20 cellular contexts compared by ENCODE assay signal in the genomic region with DNA sequence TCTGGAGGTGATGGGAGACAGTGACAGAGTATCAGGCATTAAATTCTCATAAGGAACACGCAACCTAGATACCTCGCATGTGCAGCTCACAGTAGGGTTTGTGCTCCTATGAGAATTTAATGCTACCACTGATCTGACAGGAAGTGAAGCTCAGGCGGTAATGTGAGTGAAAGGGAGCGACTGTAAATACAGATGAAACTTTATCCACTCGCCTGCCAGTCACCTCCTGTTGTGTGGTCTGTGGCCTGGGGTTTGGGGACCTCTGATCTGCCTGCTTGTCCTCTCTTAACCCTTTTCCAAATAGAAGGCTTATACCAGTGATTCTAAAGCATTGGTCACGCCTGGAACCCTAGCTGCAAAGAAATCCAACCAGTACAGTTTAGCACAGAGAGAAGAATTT. TPM values are rescaled to one million over a fixed set of nuclear protein-coding genes. Genes with fewer than 3 reads are reported as not detected.
A peak's percentile ranks its signal among the peaks of the same experiment; 100 is the strongest.
DNase-seq lines count a peak whose midpoint lies in the region; ATAC-seq and TF ChIP-seq lines count a peak whose summit lies in the region.
"Had no signal": no experiment of that assay in that cellular context is flagged by ENCODE, and none has a peak within 500 bp of the region (broad histone marks: within the 10 kb centered on the region; RNA-seq: fewer than 3 reads in every experiment).

No MANE protein-coding gene starts in this region.

- no peaks in the 10 kb centered on the region for H3K9me2 ChIP-seq in Loucy (replicated peaks; ENCODE audit: low read depth, low read length)

- TF ChIP-seq CTCF in Loucy (conservative IDR thresholded peaks at IDR 0.05; ENCODE audit: low read length) (no peak), progenitor cell of endocrine pancreas (IDR thresholded peaks at IDR 0.05; ENCODE audit: unreplicated experiment) (no peak)

- no peaks in the 10 kb centered on the region for H3K79me2 ChIP-seq in Loucy (ENCODE audit: insufficient read depth, low read length)
- H3K79me2 ChIP-seq: hepatocyte had no signal

- no peak for DNase-seq in activated CD4-positive, alpha-beta memory T cell treated with anti-CD3 and anti-CD28 coated beads, Interleukin-2, amount 10 ng/mL, durations not matched to agents 7 days and 5 days
- DNase-seq in activated CD4-positive, alpha-beta memory T cell treated with anti-CD3 and anti-CD28 coated beads for 36 hours, result no peak
- peak; percentile 52 for DNase-seq in activated naive CD8-positive, alpha-beta T cell treated with anti-CD3 and anti-CD28 coated beads, Interleukin-2, amount 10 ng/mL, durations not matched to agents 7 days and 5 days
- DNase-seq in progenitor cell of endocrine pancreas (ENCODE audit: low spot score, unreplicated experiment) (no peak), NCI-H1930 (lab: John Stamatoyannopoulos, UW) (no peak), DMS53 (lab: John Stamatoyannopoulos, UW) (no peak)
- DNase-seq: activated CD8-positive, alpha-beta memory T cell treated with anti-CD3 and anti-CD28 coated beads for 24 hours; HCEC 1CT; midbrain; NCI-H1105 treated with DMSO at 0.1 percent for 48 hours; NCI-H2171 treated with DMSO at 0.1 percent for 48 hours; pancreas; T1000; trophoblast cell had no signal

- no peaks in the 10 kb centered on the region for H3K9me3 ChIP-seq in Loucy (ENCODE audit: insufficient read depth, low read depth, low read length)
- H3K9me3 ChIP-seq: pancreas had no signal

- H3K4me3 Mint-ChIP-seq in activated CD4-positive, alpha-beta memory T cell treated with anti-CD3 and anti-CD28 coated beads, Interleukin-2, amount 10 ng/mL, durations not matched to agents 7 days and 5 days, result no peak overlapping the region
- no peak overlapping the region for H3K4me3 Mint-ChIP-seq in activated CD4-positive, alpha-beta memory T cell treated with anti-CD3 and anti-CD28 coated beads for 36 hours
- peak overlapping the region; percentile 73 for H3K4me3 Mint-ChIP-seq in activated naive CD8-positive, alpha-beta T cell treated with anti-CD3 and anti-CD28 coated beads, Interleukin-2, amount 10 ng/mL, durations not matched to agents 7 days and 5 days
- no peak overlapping the region for H3K4me3 Mint-ChIP-seq in progenitor cell of endocrine pancreas (ENCODE audit: low read depth)
- H3K4me3 Mint-ChIP-seq: activated naive CD4-positive, alpha-beta T cell treated with anti-CD3 and anti-CD28 coated beads, Interleukin-2, amount 50 U/mL, for 24 hours had no signal

- peak overlapping the region; percentile 25 for H3K27ac Mint-ChIP-seq in activated CD4-positive, alpha-beta memory T cell treated with anti-CD3 and anti-CD28 coated beads, Interleukin-2, amount 10 ng/mL, durations not matched to agents 7 days and 5 days
- H3K27ac Mint-ChIP-seq in activated CD4-positive, alpha-beta memory T cell treated with anti-CD3 and anti-CD28 coated beads for 36 hours, result no peak overlapping the region
- peak overlapping the region; percentile 90 for H3K27ac Mint-ChIP-seq in activated naive CD8-positive, alpha-beta T cell treated with anti-CD3 and anti-CD28 coated beads, Interleukin-2, amount 10 ng/mL, durations not matched to agents 7 days and 5 days
- H3K27ac Mint-ChIP-seq in progenitor cell of endocrine pancreas, result peak overlapping the region; percentile 78
- H3K27ac Mint-ChIP-seq: activated naive CD4-positive, alpha-beta T cell treated with anti-CD3 and anti-CD28 coated beads, Interleukin-2, amount 50 U/mL, for 24 hours had no signal

- peaks cover 11% of the 10 kb centered on the region for H3K4me1 Mint-ChIP-seq in activated CD4-positive, alpha-beta memory T cell treated with anti-CD3 and anti-CD28 coated beads, Interleukin-2, amount 10 ng/mL, durations not matched to agents 7 days and 5 days
- H3K4me1 Mint-ChIP-seq in activated CD4-positive, alpha-beta memory T cell treated with anti-CD3 and anti-CD28 coated beads for 36 hours (ENCODE audit: low read depth), result no peaks in the 10 kb centered on the region
- H3K4me1 Mint-ChIP-seq in activated naive CD8-positive, alpha-beta T cell treated with anti-CD3 and anti-CD28 coated beads, Interleukin-2, amount 10 ng/mL, durations not matched to agents 7 days and 5 days, result peaks cover 12% of the 10 kb centered on the region
- H3K4me1 Mint-ChIP-seq in progenitor cell of endocrine pancreas (ENCODE audit: low read depth), result no peaks in the 10 kb centered on the region

- H4K20me1 ChIP-seq in Loucy (ENCODE audit: insufficient read depth, low read length, poor library complexity, severe bottlenecking), result no peaks in the 10 kb centered on the region

- no peak overlapping the region for H3K9ac ChIP-seq in Loucy (ENCODE audit: low read depth, low read length, poor library complexity, severe bottlenecking)

- H3K27me3 ChIP-seq in Loucy (ENCODE audit: insufficient read depth, low read length, poor library complexity, severe bottlenecking), result no peaks in the 10 kb centered on the region
- H3K27me3 ChIP-seq: cardiac muscle cell, hepatocyte, pancreas had no signal

- peak overlapping the region; percentile 40 for H3K4me3 ChIP-seq in Loucy (ENCODE audit: low read length, poor library complexity, severe bottlenecking)
- H3K4me3 ChIP-seq: cardiac muscle cell, hepatocyte, pancreas had no signal

- H3K36me3 ChIP-seq in Loucy (ENCODE audit: insufficient read depth, low read length), result peaks cover 40% of the 10 kb centered on the region

- H3K27me3 Mint-ChIP-seq in activated CD4-positive, alpha-beta memory T cell treated with anti-CD3 and anti-CD28 coated beads, Interleukin-2, amount 10 ng/mL, durations not matched to agents 7 days and 5 days, result no peaks in the 10 kb centered on the region
- no peaks in the 10 kb centered on the region for H3K27me3 Mint-ChIP-seq in activated CD4-positive, alpha-beta memory T cell treated with anti-CD3 and anti-CD28 coated beads for 36 hours
- H3K27me3 Mint-ChIP-seq in activated naive CD8-positive, alpha-beta T cell treated with anti-CD3 and anti-CD28 coated beads, Interleukin-2, amount 10 ng/mL, durations not matched to agents 7 days and 5 days, result no peaks in the 10 kb centered on the region
- no peaks in the 10 kb centered on the region for H3K27me3 Mint-ChIP-seq in progenitor cell of endocrine pancreas
- H3K27me3 Mint-ChIP-seq: activated naive CD4-positive, alpha-beta T cell treated with anti-CD3 and anti-CD28 coated beads, Interleukin-2, amount 50 U/mL, for 24 hours had no signal

- ATAC-seq in activated naive CD8-positive, alpha-beta T cell treated with anti-CD3 and anti-CD28 coated beads, Interleukin-2, amount 10 ng/mL, durations not matched to agents 7 days and 5 days (ENCODE audit: low read depth), result peak; percentile 93
- no peak for ATAC-seq in HG03521 (IDR thresholded peaks at IDR 0.05; ENCODE audit: unreplicated experiment)
- ATAC-seq: pancreas, Right ventricle myocardium inferior had no signal

- peaks cover 27% of the 10 kb centered on the region for H3K4me1 ChIP-seq in Loucy (ENCODE audit: insufficient read depth, low read length, poor library complexity, severe bottlenecking)
- H3K4me1 ChIP-seq: pancreas had no signal

- CTCF ChIA-PET in activated CD4-positive, alpha-beta memory T cell treated with anti-CD3 and anti-CD28 coated beads, Interleukin-2, amount 10 ng/mL, durations not matched to agents 7 days and 5 days (lab: Charles Lee), result interaction anchor here (0.8 kb wide), 1 partner anchor 49 kb away, joined by 3 read pairs; no protein-coding TSS in a partner anchor
- CTCF ChIA-PET in activated CD4-positive, alpha-beta memory T cell treated with anti-CD3 and anti-CD28 coated beads for 36 hours (lab: Charles Lee), result no interaction called here

- POLR2A ChIA-PET in activated CD4-positive, alpha-beta memory T cell treated with anti-CD3 and anti-CD28 coated beads, Interleukin-2, amount 10 ng/mL, durations not matched to agents 7 days and 5 days (lab: Charles Lee), result interaction anchor here (0.6 to 4.2 kb wide), 3 partner anchors 9 to 307 kb away, joined by 3 to 19 read pairs (median 3); a partner anchor contains a TSS
- POLR2A ChIA-PET in activated CD4-positive, alpha-beta memory T cell treated with anti-CD3 and anti-CD28 coated beads for 36 hours (lab: Charles Lee), result no interaction called here
- POLR2A ChIA-PET in activated naive CD8-positive, alpha-beta T cell treated with anti-CD3 and anti-CD28 coated beads, Interleukin-2, amount 10 ng/mL, durations not matched to agents 7 days and 5 days (lab: Charles Lee), result interaction anchor here (1.8 kb wide), 1 partner anchor 16 kb away, joined by 13 read pairs; a partner anchor contains a TSS

- H2AFZ ChIP-seq in Loucy (ENCODE audit: low read length), result no peak overlapping the region
- H2AFZ ChIP-seq: hepatocyte had no signal

- H3K36me3 Mint-ChIP-seq in activated CD4-positive, alpha-beta memory T cell treated with anti-CD3 and anti-CD28 coated beads, Interleukin-2, amount 10 ng/mL, durations not matched to agents 7 days and 5 days (ENCODE audit: low read depth), result peaks cover 27% of the 10 kb centered on the region
- H3K36me3 Mint-ChIP-seq in activated CD4-positive, alpha-beta memory T cell treated with anti-CD3 and anti-CD28 coated beads for 36 hours, result peaks cover 15% of the 10 kb centered on the region
- H3K36me3 Mint-ChIP-seq in activated naive CD8-positive, alpha-beta T cell treated with anti-CD3 and anti-CD28 coated beads, Interleukin-2, amount 10 ng/mL, durations not matched to agents 7 days and 5 days, result peaks cover 23% of the 10 kb centered on the region
- peaks cover 9% of the 10 kb centered on the region for H3K36me3 Mint-ChIP-seq in progenitor cell of endocrine pancreas (ENCODE audit: insufficient read depth)

- H3K9me3 Mint-ChIP-seq in activated CD4-positive, alpha-beta memory T cell treated with anti-CD3 and anti-CD28 coated beads, Interleukin-2, amount 10 ng/mL, durations not matched to agents 7 days and 5 days, result no peaks in the 10 kb centered on the region
- no peaks in the 10 kb centered on the region for H3K9me3 Mint-ChIP-seq in activated CD4-positive, alpha-beta memory T cell treated with anti-CD3 and anti-CD28 coated beads for 36 hours
- H3K9me3 Mint-ChIP-seq in activated naive CD8-positive, alpha-beta T cell treated with anti-CD3 and anti-CD28 coated beads, Interleukin-2, amount 10 ng/mL, durations not matched to agents 7 days and 5 days, result no peaks in the 10 kb centered on the region
- H3K9me3 Mint-ChIP-seq in progenitor cell of endocrine pancreas (ENCODE audit: low read depth), result no peaks in the 10 kb centered on the region
- H3K9me3 Mint-ChIP-seq: activated naive CD4-positive, alpha-beta T cell treated with anti-CD3 and anti-CD28 coated beads, Interleukin-2, amount 50 U/mL, for 24 hours had no signal

- intact Hi-C loops in activated CD4-positive, alpha-beta memory T cell treated with anti-CD3 and anti-CD28 coated beads for 36 hours (cut with micrococcal nuclease), result no loop called here

- H3K4me2 ChIP-seq in Loucy (ENCODE audit: low read depth, low read length, poor library complexity, severe bottlenecking), result peak overlapping the region; percentile 60
- H3K4me2 ChIP-seq: hepatocyte had no signal

- peaks cover 7% of the 10 kb centered on the region for H3F3A ChIP-seq in Loucy (ENCODE audit: low read depth)

RNA-seq across cellular contexts. Expression of a gene that starts 15.3 kb away (rescaled TPM):
- total RNA-seq in activated CD4-positive, alpha-beta memory T cell treated with anti-CD3 and anti-CD28 coated beads, Interleukin-2, amount 10 ng/mL, durations not matched to agents 7 days and 5 days, result 10 to 100 TPM; 25.6 to 27.7 TPM
- total RNA-seq in activated CD4-positive, alpha-beta memory T cell treated with anti-CD3 and anti-CD28 coated beads for 36 hours, result 10 to 100 TPM; 22.3 to 24.7 TPM
- 10 to 100 TPM; 25.3 to 27.4 TPM for total RNA-seq in activated naive CD8-positive, alpha-beta T cell treated with anti-CD3 and anti-CD28 coated beads, Interleukin-2, amount 10 ng/mL, durations not matched to agents 7 days and 5 days
- 21.8 and 23.5 TPM in 2 replicates for total RNA-seq in progenitor cell of endocrine pancreas

RNA-seq across cellular contexts. Expression of a gene that starts 15.4 kb away (rescaled TPM):
- 100 to 1,000 TPM; 109 to 118 TPM for total RNA-seq in activated CD4-positive, alpha-beta memory T cell treated with anti-CD3 and anti-CD28 coated beads, Interleukin-2, amount 10 ng/mL, durations not matched to agents 7 days and 5 days
- 100 to 1,000 TPM; 150 to 151 TPM for total RNA-seq in activated CD4-positive, alpha-beta memory T cell treated with anti-CD3 and anti-CD28 coated beads for 36 hours
- 100 to 1,000 TPM; 106 to 110 TPM for total RNA-seq in activated naive CD8-positive, alpha-beta T cell treated with anti-CD3 and anti-CD28 coated beads, Interleukin-2, amount 10 ng/mL, durations not matched to agents 7 days and 5 days
- total RNA-seq in progenitor cell of endocrine pancreas, result 138 and 144 TPM in 2 replicates
